ENCODE assay signal across 13 cellular contexts in the genomic region with DNA sequence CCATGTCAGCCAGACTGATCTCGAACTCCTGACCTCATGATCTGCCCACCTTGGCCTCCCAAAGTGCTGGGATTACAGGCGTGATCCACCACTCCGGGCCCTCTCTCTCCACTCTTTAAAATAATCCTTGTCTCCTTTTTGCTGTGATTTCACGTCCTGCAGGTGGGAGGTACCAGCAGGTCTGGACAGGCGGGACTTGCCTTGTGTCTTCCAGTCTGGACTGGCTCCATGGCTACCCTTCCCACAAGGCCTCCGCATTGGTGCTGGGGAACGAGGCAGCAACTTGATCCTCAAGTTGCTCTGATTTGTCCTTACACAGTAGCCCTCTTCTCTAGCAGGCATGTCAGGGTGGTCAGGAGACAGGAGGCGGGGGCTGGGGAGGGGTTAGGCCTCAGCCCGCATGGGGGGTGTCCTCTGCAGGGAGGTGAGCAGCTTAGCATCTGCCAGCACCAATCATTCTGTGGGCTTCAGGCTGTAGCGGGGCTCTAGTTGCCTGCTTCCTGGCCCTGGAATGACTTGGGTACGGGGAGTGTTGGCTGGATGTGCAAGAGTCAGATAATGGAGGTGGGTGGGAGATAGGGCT.
"Had no signal": no experiment of that assay in that cellular context is flagged by ENCODE, and none has a peak within 500 bp of the region (broad histone marks: within the 10 kb centered on the region; RNA-seq: fewer than 3 reads in every experiment).

No MANE protein-coding gene starts in this region.

- H3K4me1 Mint-ChIP-seq: activated B cell treated with CpG ODN at 0.5 μM for 24 hours; activated naive CD4-positive, alpha-beta T cell treated with anti-CD3 and anti-CD28 coated beads, Interleukin-2, amount 50 U/mL, for 24 hours; central memory CD8-positive, alpha-beta T cell had no signal

- H3K27ac Mint-ChIP-seq: activated B cell treated with CpG ODN at 0.5 μM for 24 hours; activated naive CD4-positive, alpha-beta T cell treated with anti-CD3 and anti-CD28 coated beads, Interleukin-2, amount 50 U/mL, for 24 hours; activated T-helper 2 cell treated with anti-CD3 and anti-CD28 coated beads, Interferon-gamma antibody, Interleukin-2, Interleukin-4, amounts not matched to agents 10 μg/mL and 5 μg/mL and 100 μg/mL, durations not matched to agents 14 hours and 24 hours and 36 hours; progenitor cell of endocrine pancreas; stimulated activated naive B cell treated with anti-CD40 and anti-IgM and Interleukin-4, amounts not matched to agents 10 μg/mL and 1 μg/mL and 100 μg/mL, for 72 hours had no signal

- ATAC-seq: effector memory CD8-positive, alpha-beta T cell had no signal

- H3K4me3 ChIP-seq: smooth muscle cell, upper lobe of right lung had no signal

- H3K9me3 Mint-ChIP-seq: activated B cell treated with CpG ODN at 0.5 μM for 24 hours; activated naive CD4-positive, alpha-beta T cell treated with anti-CD3 and anti-CD28 coated beads, Interleukin-2, amount 50 U/mL, for 24 hours; activated T-helper 2 cell treated with anti-CD3 and anti-CD28 coated beads, Interferon-gamma antibody, Interleukin-2, Interleukin-4, amounts not matched to agents 10 μg/mL and 5 μg/mL and 100 μg/mL, durations not matched to agents 14 hours and 24 hours and 36 hours; central memory CD8-positive, alpha-beta T cell; effector memory CD8-positive, alpha-beta T cell; stimulated activated naive B cell treated with anti-CD40 and anti-IgM and Interleukin-4, amounts not matched to agents 10 μg/mL and 1 μg/mL and 100 μg/mL, for 72 hours had no signal

- H3K4me3 Mint-ChIP-seq: activated B cell treated with CpG ODN at 0.5 μM for 24 hours; activated naive CD4-positive, alpha-beta T cell treated with anti-CD3 and anti-CD28 coated beads, Interleukin-2, amount 50 U/mL, for 24 hours; central memory CD8-positive, alpha-beta T cell; effector memory CD8-positive, alpha-beta T cell; stimulated activated naive B cell treated with anti-CD40 and anti-IgM and Interleukin-4, amounts not matched to agents 10 μg/mL and 1 μg/mL and 100 μg/mL, for 72 hours had no signal

- H3K36me3 ChIP-seq: gastroesophageal sphincter, neutrophil, upper lobe of right lung had no signal

- H3K27me3 Mint-ChIP-seq: activated naive CD4-positive, alpha-beta T cell treated with anti-CD3 and anti-CD28 coated beads, Interleukin-2, amount 50 U/mL, for 24 hours; central memory CD8-positive, alpha-beta T cell; progenitor cell of endocrine pancreas had no signal

- H3K9me3 ChIP-seq: gastroesophageal sphincter, neutrophil, upper lobe of right lung had no signal

- H3K27me3 ChIP-seq: gastroesophageal sphincter, upper lobe of right lung had no signal

- DNase-seq: activated B cell treated with CpG ODN at 0.5 μM for 24 hours; effector memory CD8-positive, alpha-beta T cell; left ventricle myocardium superior; right cardiac atrium; stimulated activated naive B cell treated with anti-CD40 and anti-IgM and Interleukin-4, amounts not matched to agents 10 μg/mL and 1 μg/mL and 100 μg/mL, for 72 hours; upper lobe of right lung had no signal

- H3K27ac ChIP-seq: neutrophil had no signal
